1 cellular context compared by ENCODE assay signal in the genomic region with DNA sequence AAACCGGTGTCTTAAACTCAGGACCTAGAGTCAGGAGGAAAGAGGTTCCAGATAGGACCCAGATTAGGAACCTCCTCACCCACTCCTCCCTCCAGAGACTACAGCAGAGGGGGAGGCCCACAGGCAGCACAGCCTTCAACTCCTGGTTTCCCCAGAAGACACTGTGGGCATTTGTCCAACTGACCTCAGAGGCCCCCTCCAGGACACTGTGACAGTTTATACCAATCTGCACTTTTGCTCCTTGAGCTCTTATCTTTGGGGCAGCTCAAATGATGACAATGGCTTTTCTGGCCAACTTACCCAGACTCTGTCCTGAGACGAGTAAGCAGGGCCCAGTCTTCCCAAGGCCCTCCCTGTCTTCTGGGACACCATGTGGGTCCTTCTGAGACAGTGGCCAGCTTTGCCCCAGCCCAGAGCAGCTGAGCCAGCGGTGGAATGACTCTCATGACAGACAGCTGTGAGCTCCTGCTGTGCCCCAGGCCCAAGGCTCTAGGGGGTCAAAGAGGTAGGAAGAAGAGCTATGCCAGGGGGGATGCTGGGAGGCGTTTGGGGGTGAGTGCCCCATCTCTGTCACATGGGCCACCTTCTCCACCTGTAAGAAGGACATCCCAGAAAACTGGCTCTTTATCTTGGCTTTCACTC.
TF ChIP-seq lines count a peak whose summit lies in the region.

No MANE protein-coding gene starts in this region.

TF ChIP-seq in IMR-90, 13 proteins besides CTCF, POLR2A, EP300 and RAD21:
- TF ChIP-seq MAZ (IDR thresholded peaks at IDR 0.05; ENCODE audit: borderline replicate concordance, low read depth, low read length): no peak
- no peak for TF ChIP-seq NFE2L2 (IDR thresholded peaks at IDR 0.05; ENCODE audit: low read depth, low read length)
- no peak for TF ChIP-seq BHLHE40 (IDR thresholded peaks at IDR 0.05; ENCODE audit: low read depth, low read length)
- TF ChIP-seq FOS (IDR thresholded peaks at IDR 0.05; ENCODE audit: low read depth, low read length): no peak
- no peak for TF ChIP-seq MXI1 (IDR thresholded peaks at IDR 0.05; ENCODE audit: borderline replicate concordance, low read depth, low read length)
- no peak for TF ChIP-seq MAFK (IDR thresholded peaks at IDR 0.05; ENCODE audit: low read depth, low read length)
- TF ChIP-seq CEBPB (IDR thresholded peaks at IDR 0.05; ENCODE audit: low read depth, low read length): no peak
- TF ChIP-seq RCOR1 (IDR thresholded peaks at IDR 0.05; ENCODE audit: insufficient replicate concordance, low read length): no peak
- TF ChIP-seq, protein P1, sequence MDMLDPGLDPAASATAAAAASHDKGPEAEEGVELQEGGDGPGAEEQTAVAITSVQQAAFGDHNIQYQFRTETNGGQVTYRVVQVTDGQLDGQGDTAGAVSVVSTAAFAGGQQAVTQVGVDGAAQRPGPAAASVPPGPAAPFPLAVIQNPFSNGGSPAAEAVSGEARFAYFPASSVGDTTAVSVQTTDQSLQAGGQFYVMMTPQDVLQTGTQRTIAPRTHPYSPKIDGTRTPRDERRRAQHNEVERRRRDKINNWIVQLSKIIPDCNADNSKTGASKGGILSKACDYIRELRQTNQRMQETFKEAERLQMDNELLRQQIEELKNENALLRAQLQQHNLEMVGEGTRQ (IDR thresholded peaks at IDR 0.05; ENCODE audit: low read depth, low read length): no peak
- no peak for TF ChIP-seq CHD1 (IDR thresholded peaks at IDR 0.05; ENCODE audit: low read depth, low read length)
- TF ChIP-seq, protein P2, sequence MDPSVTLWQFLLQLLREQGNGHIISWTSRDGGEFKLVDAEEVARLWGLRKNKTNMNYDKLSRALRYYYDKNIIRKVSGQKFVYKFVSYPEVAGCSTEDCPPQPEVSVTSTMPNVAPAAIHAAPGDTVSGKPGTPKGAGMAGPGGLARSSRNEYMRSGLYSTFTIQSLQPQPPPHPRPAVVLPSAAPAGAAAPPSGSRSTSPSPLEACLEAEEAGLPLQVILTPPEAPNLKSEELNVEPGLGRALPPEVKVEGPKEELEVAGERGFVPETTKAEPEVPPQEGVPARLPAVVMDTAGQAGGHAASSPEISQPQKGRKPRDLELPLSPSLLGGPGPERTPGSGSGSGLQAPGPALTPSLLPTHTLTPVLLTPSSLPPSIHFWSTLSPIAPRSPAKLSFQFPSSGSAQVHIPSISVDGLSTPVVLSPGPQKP (IDR thresholded peaks at IDR 0.05; ENCODE audit: borderline replicate concordance, low read depth, low read length): no peak
- TF ChIP-seq SMC3 (IDR thresholded peaks at IDR 0.05; ENCODE audit: low read depth, low read length): no peak
- TF ChIP-seq RFX5 (IDR thresholded peaks at IDR 0.05; ENCODE audit: low read depth, low read length): no peak
TF ChIP-seq in IMR-90: peak in this region for 0.
